Comparison of ENCODE assay signal across 20 cellular contexts in genomic region chr6:152226119-152226518, GRCh38.
"Had no signal": no experiment of that assay in that cellular context is flagged by ENCODE, and none has a peak within 500 bp of the region (broad histone marks: within the 10 kb centered on the region; RNA-seq: fewer than 3 reads in every experiment).

No MANE protein-coding gene starts in this region.

- H3K27ac ChIP-seq: left lung, lower lobe of right lung, parathyroid adenoma, prostate gland, right lobe of liver, spleen, thoracic aorta had no signal

- H3K27ac Mint-ChIP-seq: dendritic cell treated with granulocyte-macrophage colony-stimulating factor and Interleukin-4, amounts not matched to agents 40 ng/mL and 50 ng/mL, for 4 days; endodermal cell; memory B cell; nephron progenitor cell; stimulated activated naive B cell treated with anti-CD40 and anti-IgM and Interleukin-4, amounts not matched to agents 10 μg/mL and 1 μg/mL and 100 μg/mL, for 72 hours had no signal

- H3K4me1 ChIP-seq: left lung, lower lobe of right lung, parathyroid adenoma, prostate gland, right lobe of liver, spleen had no signal

- H3K4me1 Mint-ChIP-seq: endodermal cell; memory B cell; stimulated activated naive B cell treated with anti-CD40 and anti-IgM and Interleukin-4, amounts not matched to agents 10 μg/mL and 1 μg/mL and 100 μg/mL, for 72 hours; stimulated activated naive CD8-positive, alpha-beta T cell treated with anti-CD3 and anti-CD28 coated beads, Interleukin-15, amount 100 ng/mL, for 72 hours had no signal

- H3K9me3 ChIP-seq: prostate gland had no signal

- H3K4me3 ChIP-seq: left lung, lower lobe of right lung, prostate gland, right lobe of liver, spleen, thoracic aorta, transverse colon had no signal

- H3K27me3 ChIP-seq: left lung, right lobe of liver, spleen, transverse colon had no signal

- H3K27me3 Mint-ChIP-seq: dendritic cell treated with granulocyte-macrophage colony-stimulating factor and Interleukin-4, amounts not matched to agents 40 ng/mL and 50 ng/mL, for 4 days; memory B cell; stimulated activated naive B cell treated with anti-CD40 and anti-IgM and Interleukin-4, amounts not matched to agents 10 μg/mL and 1 μg/mL and 100 μg/mL, for 72 hours; stimulated activated naive CD8-positive, alpha-beta T cell treated with anti-CD3 and anti-CD28 coated beads, Interleukin-15, amount 100 ng/mL, for 72 hours had no signal

- H3K4me3 Mint-ChIP-seq: dendritic cell treated with granulocyte-macrophage colony-stimulating factor and Interleukin-4, amounts not matched to agents 40 ng/mL and 50 ng/mL, for 4 days; endodermal cell; memory B cell; nephron progenitor cell; stimulated activated naive CD8-positive, alpha-beta T cell treated with anti-CD3 and anti-CD28 coated beads, Interleukin-15, amount 100 ng/mL, for 72 hours had no signal

- H3K9ac ChIP-seq: parathyroid adenoma had no signal

- H2AFZ ChIP-seq: parathyroid adenoma had no signal

- ATAC-seq: left lung; lower lobe of right lung; right lobe of liver; stimulated activated naive B cell treated with anti-CD40 and anti-IgM and Interleukin-4, amounts not matched to agents 10 μg/mL and 1 μg/mL and 100 μg/mL, for 72 hours; stimulated activated naive CD8-positive, alpha-beta T cell treated with anti-CD3 and anti-CD28 coated beads, Interleukin-15, amount 100 ng/mL, for 72 hours had no signal

- DNase-seq: cerebellar nuclear complex; endodermal cell; glutamatergic neuron; left lung; lower lobe of right lung; midbrain; nephron progenitor cell; right lobe of liver; spleen; stimulated activated CD4-positive, alpha-beta T cell treated with anti-CD3 and anti-CD28 coated beads, Interleukin-15, amount 100 ng/mL, for 24 hours; stimulated activated CD4-positive, alpha-beta T cell treated with anti-CD3 and anti-CD28 coated beads, Interleukin-1b, Interleukin-23, amount 100 ng/mL, for 48 hours; stimulated activated CD4-positive, alpha-beta T cell treated with anti-CD3 and anti-CD28 coated beads, Interleukin-4, amount 100 ng/mL, for 24 hours; stimulated activated naive B cell treated with anti-CD40 and anti-IgM and Interleukin-4, amounts not matched to agents 10 μg/mL and 1 μg/mL and 100 μg/mL, for 72 hours; stimulated activated naive CD8-positive, alpha-beta T cell treated with anti-CD3 and anti-CD28 coated beads, Interleukin-15, amount 100 ng/mL, for 72 hours; transverse colon had no signal
